In genomic region chr19:2061936-2062729, GRCh38 we compare ENCODE assay signal across 1 cellular context.
TF ChIP-seq lines count a peak whose summit lies in the region.

No MANE protein-coding gene starts in this region.

TF ChIP-seq in HepG2, 621 proteins besides CTCF, POLR2A, EP300 and RAD21 (continued from another document and continues in another):
- TF ChIP-seq AHDC1 (CRISPR knock-in tag; IDR thresholded peaks at IDR 0.05; ENCODE audit: borderline replicate concordance) (no peak), ZNF619 (CRISPR knock-in tag; IDR thresholded peaks at IDR 0.05) (no peak), ZNF362 (CRISPR knock-in tag; IDR thresholded peaks at IDR 0.05; ENCODE audit: borderline replicate concordance) (no peak), WIZ (CRISPR knock-in tag; IDR thresholded peaks at IDR 0.05) (no peak), SOX5 (CRISPR knock-in tag; IDR thresholded peaks at IDR 0.05; ENCODE audit: borderline replicate concordance) (no peak), FOXC1 (CRISPR knock-in tag; IDR thresholded peaks at IDR 0.05; ENCODE audit: borderline replicate concordance) (no peak; the same call in 1 of the 2 replicates), DMAP1 (CRISPR knock-in tag; IDR thresholded peaks at IDR 0.05) (peak; percentile 51; the same call in 1 of the 2 replicates), RBFOX2 (IDR thresholded peaks at IDR 0.05; ENCODE audit: low read depth, low read length) (no peak), MTF2 (CRISPR knock-in tag; IDR thresholded peaks at IDR 0.05; ENCODE audit: borderline replicate concordance) (no peak), GATAD2A (CRISPR knock-in tag; IDR thresholded peaks at IDR 0.05) (0 out of 2 replicates have a peak, but pooled peaks have one; percentile 4), ZNF746 (CRISPR knock-in tag; IDR thresholded peaks at IDR 0.05) (no peak), ZBTB7B (CRISPR knock-in tag; IDR thresholded peaks at IDR 0.05) (peak; percentile 10; the same call in 1 of the 2 replicates), STAG1 (CRISPR knock-in tag; IDR thresholded peaks at IDR 0.05) (peak; percentile 52), NR2F2 (IDR thresholded peaks at IDR 0.05; ENCODE audit: borderline replicate concordance, low read depth) (no peak), SMYD3 (CRISPR knock-in tag; IDR thresholded peaks at IDR 0.05) (no peak), ZNF430 (CRISPR knock-in tag; IDR thresholded peaks at IDR 0.05) (no peak), ZNF577 (CRISPR knock-in tag; IDR thresholded peaks at IDR 0.05; ENCODE audit: borderline replicate concordance, low read depth) (no peak), ZBTB26 (CRISPR knock-in tag; IDR thresholded peaks at IDR 0.05; ENCODE audit: borderline replicate concordance) (no peak), ATF4 (CRISPR knock-in tag; IDR thresholded peaks at IDR 0.05) (no peak), MLX (CRISPR knock-in tag; IDR thresholded peaks at IDR 0.05) (no peak), ZNF550 (CRISPR knock-in tag; IDR thresholded peaks at IDR 0.05; ENCODE audit: borderline replicate concordance) (no peak), MEIS2 (CRISPR knock-in tag; IDR thresholded peaks at IDR 0.05) (no peak), GLI4 (CRISPR knock-in tag; IDR thresholded peaks at IDR 0.05; ENCODE audit: borderline replicate concordance) (no peak), ZBTB40 (IDR thresholded peaks at IDR 0.05) (no peak), ZBTB40 (CRISPR knock-in tag; IDR thresholded peaks at IDR 0.05) (0 out of 2 replicates have a peak, but pooled peaks have one; percentile 49), SMAD3 (CRISPR knock-in tag; IDR thresholded peaks at IDR 0.05) (no peak), CREM (IDR thresholded peaks at IDR 0.05) (no peak), CREM (CRISPR knock-in tag; IDR thresholded peaks at IDR 0.05) (no peak), PRMT3 (CRISPR knock-in tag; IDR thresholded peaks at IDR 0.05; ENCODE audit: borderline replicate concordance, low read depth) (no peak), ZNF777 (CRISPR knock-in tag; IDR thresholded peaks at IDR 0.05) (no peak; the same call in 1 of the 2 replicates), ZNF354B (CRISPR knock-in tag; IDR thresholded peaks at IDR 0.05) (no peak), ZNF337 (CRISPR knock-in tag; IDR thresholded peaks at IDR 0.05; ENCODE audit: borderline replicate concordance, low read depth) (no peak), MYPOP (CRISPR knock-in tag; IDR thresholded peaks at IDR 0.05) (no peak), TEF (CRISPR knock-in tag; IDR thresholded peaks at IDR 0.05) (no peak), ZFP37 (CRISPR knock-in tag; IDR thresholded peaks at IDR 0.05; ENCODE audit: borderline replicate concordance) (no peak), SNRNP70 (IDR thresholded peaks at IDR 0.05; ENCODE audit: low read depth, low read length) (no peak)
